17 cellular contexts compared by ENCODE assay signal in genomic region chr3:14885307-14885706, GRCh38.
A peak's percentile ranks its signal among the peaks of the same experiment; 100 is the strongest.
DNase-seq lines count a peak whose midpoint lies in the region; ATAC-seq, FAIRE-seq and TF ChIP-seq lines count a peak whose summit lies in the region.
"Had no signal": no experiment of that assay in that cellular context is flagged by ENCODE, and none has a peak within 500 bp of the region (broad histone marks: within the 10 kb centered on the region; RNA-seq: fewer than 3 reads in every experiment).

No MANE protein-coding gene starts in this region.

- POLR2A ChIA-PET in T-cell (lab: Charles Lee): no interaction called here

- H3K9me3 ChIP-seq in BLaER1 treated with 17β-estradiol and CSF1 and Interleukin-3, amounts not matched to agents 10 nM and 100 nM (replicated peaks in 1 of 11): no peaks in the 10 kb centered on the region
- no peaks in the 10 kb centered on the region for H3K9me3 ChIP-seq in pancreas
- H3K9me3 ChIP-seq: left ventricle myocardium inferior, mucosa of descending colon, tibial nerve had no signal

- DNase-seq in A172 (ENCODE audit: low spot score): peak; percentile 66
- peak in 19 of 34 experiments; percentile 4 to 50 (median 19) for DNase-seq in T-cell
- DNase-seq in activated naive CD8-positive, alpha-beta T cell treated with anti-CD3 and anti-CD28 coated beads, Interleukin-2, amount 50 U/mL, for 24 hours: peak; percentile 17
- DNase-seq in pancreas: no peak
- no peak for DNase-seq in SKM-1 treated with dmso at 0.1 percent for 144 hours (lab: John Stamatoyannopoulos, UW; ENCODE audit: unreplicated experiment)
- DNase-seq: C1 segment of cervical spinal cord, left ventricle myocardium inferior, mucosa of descending colon, NCI-H526, nucleus accumbens, T-helper 9 cell had no signal

- no peak for FAIRE-seq in pancreas (lab: Jason Lieb, UNC)

- H3K4me2 ChIP-seq in BLaER1 treated with 17β-estradiol and CSF1 and Interleukin-3, amounts not matched to agents 10 nM and 100 nM: peak overlapping the region in 10 of 11 experiments; percentile 9 to 84 (median 78); a peak in 18 of 22 replicates

- ATAC-seq in T-cell (replicated peaks in 1 of 4): peak; percentile 24 to 45 (median 36)
- no peak for ATAC-seq in activated naive CD8-positive, alpha-beta T cell treated with anti-CD3 and anti-CD28 coated beads, Interleukin-2, amount 50 U/mL, for 24 hours
- ATAC-seq in pancreas: no peak
- no peak for ATAC-seq in HG02588 (IDR thresholded peaks at IDR 0.05; ENCODE audit: unreplicated experiment)
- ATAC-seq: activated CD4-positive, CD25-positive, alpha-beta regulatory T cell treated with anti-CD3 and anti-CD28 coated beads, Interleukin-2, amount 50 U/mL, for 24 hours; mucosa of descending colon had no signal

- H4K20me1 ChIP-seq in BLaER1 treated with 17β-estradiol and CSF1 and Interleukin-3, amounts not matched to agents 10 nM and 100 nM: no peaks in the 10 kb centered on the region

- H3K9me3 Mint-ChIP-seq in T-cell: no peaks in the 10 kb centered on the region
- H3K9me3 Mint-ChIP-seq in activated naive CD8-positive, alpha-beta T cell treated with anti-CD3 and anti-CD28 coated beads, Interleukin-2, amount 50 U/mL, for 24 hours: no peaks in the 10 kb centered on the region
- H3K9me3 Mint-ChIP-seq: brain; dendritic cell treated with granulocyte-macrophage colony-stimulating factor and Interleukin-4, amounts not matched to agents 40 ng/mL and 50 ng/mL, for 4 days had no signal

- H3K4me1 Mint-ChIP-seq in T-cell: peaks cover 68 to 82% (median 78%) of the 10 kb centered on the region in 3 donors
- peaks cover 46% of the 10 kb centered on the region for H3K4me1 Mint-ChIP-seq in activated naive CD8-positive, alpha-beta T cell treated with anti-CD3 and anti-CD28 coated beads, Interleukin-2, amount 50 U/mL, for 24 hours

- H3K27ac Mint-ChIP-seq in T-cell: peak overlapping the region; percentile 92 to 93
- H3K27ac Mint-ChIP-seq in activated naive CD8-positive, alpha-beta T cell treated with anti-CD3 and anti-CD28 coated beads, Interleukin-2, amount 50 U/mL, for 24 hours: no peak overlapping the region
- H3K27ac Mint-ChIP-seq: brain; dendritic cell treated with granulocyte-macrophage colony-stimulating factor and Interleukin-4, amounts not matched to agents 40 ng/mL and 50 ng/mL, for 4 days had no signal

- H3K27me3 Mint-ChIP-seq in T-cell: peaks cover 0 to 2% of the 10 kb centered on the region in 2 donors
- no peaks in the 10 kb centered on the region for H3K27me3 Mint-ChIP-seq in activated naive CD8-positive, alpha-beta T cell treated with anti-CD3 and anti-CD28 coated beads, Interleukin-2, amount 50 U/mL, for 24 hours

- intact Hi-C loops in pancreas (cut with DNase I): no loop called here

- WGBS in pancreas, 2 donors: 75% methylated on average over 13 of the region's 13 CpGs

- no peak overlapping the region for H3K27ac ChIP-seq in BLaER1 treated with 17β-estradiol and CSF1 and Interleukin-3, amounts not matched to agents 10 nM and 100 nM
- no peak overlapping the region for H3K27ac ChIP-seq in pancreas
- H3K27ac ChIP-seq: left ventricle myocardium inferior, tibial nerve had no signal

- no peak overlapping the region for H3K9ac ChIP-seq in BLaER1 treated with 17β-estradiol and CSF1 and Interleukin-3, amounts not matched to agents 10 nM and 100 nM

- H3K36me3 ChIP-seq in BLaER1 treated with 17β-estradiol and CSF1 and Interleukin-3, amounts not matched to agents 10 nM and 100 nM: no peaks in the 10 kb centered on the region
- no peaks in the 10 kb centered on the region for H3K36me3 ChIP-seq in pancreas

- H3K36me3 Mint-ChIP-seq in T-cell: no peaks in the 10 kb centered on the region
- no peaks in the 10 kb centered on the region for H3K36me3 Mint-ChIP-seq in activated naive CD8-positive, alpha-beta T cell treated with anti-CD3 and anti-CD28 coated beads, Interleukin-2, amount 50 U/mL, for 24 hours (ENCODE audit: low read depth)
- H3K36me3 Mint-ChIP-seq: brain had no signal

- peaks cover 0 to 10% (median 0%) of the 10 kb centered on the region in 11 experiments; a peak in 3 of 22 replicates for H3K27me3 ChIP-seq in BLaER1 treated with 17β-estradiol and CSF1 and Interleukin-3, amounts not matched to agents 10 nM and 100 nM
- no peaks in the 10 kb centered on the region for H3K27me3 ChIP-seq in pancreas
- H3K27me3 ChIP-seq: tibial nerve had no signal

- H3K4me3 ChIP-seq in BLaER1 treated with 17β-estradiol and CSF1 and Interleukin-3, amounts not matched to agents 10 nM and 100 nM: no peak overlapping the region
- no peak overlapping the region for H3K4me3 ChIP-seq in pancreas
- H3K4me3 ChIP-seq: left ventricle myocardium inferior, mucosa of descending colon, tibial nerve had no signal

- H3K4me3 Mint-ChIP-seq in T-cell: peak overlapping the region; percentile 42 to 65 (median 65)
- H3K4me3 Mint-ChIP-seq in activated naive CD8-positive, alpha-beta T cell treated with anti-CD3 and anti-CD28 coated beads, Interleukin-2, amount 50 U/mL, for 24 hours: no peak overlapping the region
- H3K4me3 Mint-ChIP-seq: brain; dendritic cell treated with granulocyte-macrophage colony-stimulating factor and Interleukin-4, amounts not matched to agents 40 ng/mL and 50 ng/mL, for 4 days had no signal

- CTCF ChIA-PET in T-cell (lab: Charles Lee): no interaction called here

- no peak for TF ChIP-seq CTCF in pancreas (IDR thresholded peaks at IDR 0.05)

- H3K4me1 ChIP-seq in BLaER1 treated with 17β-estradiol and CSF1 and Interleukin-3, amounts not matched to agents 10 nM and 100 nM: peaks cover 16 to 72% (median 62%) of the 10 kb centered on the region in 10 experiments; a peak in 19 of 20 replicates
- H3K4me1 ChIP-seq in pancreas: no peaks in the 10 kb centered on the region

Comparison
In these comparisons a context has a peak if more than half of its experiments do, and no peak if none do; other contexts are left out.
1. DNase-seq: peak in A172 (single experiment), T-cell (19 of 34) and activated naive CD8-positive, alpha-beta T cell treated with anti-CD3 and anti-CD28 coated beads, Interleukin-2, amount 50 U/mL, for 24 hours (single experiment); none in pancreas (0 of 6) and SKM-1 treated with dmso at 0.1 percent for 144 hours (single experiment).
2. ATAC-seq: peak in T-cell (4 of 4); none in activated naive CD8-positive, alpha-beta T cell treated with anti-CD3 and anti-CD28 coated beads, Interleukin-2, amount 50 U/mL, for 24 hours (single experiment), pancreas (0 of 4) and HG02588 (single experiment).